In the genomic region with DNA sequence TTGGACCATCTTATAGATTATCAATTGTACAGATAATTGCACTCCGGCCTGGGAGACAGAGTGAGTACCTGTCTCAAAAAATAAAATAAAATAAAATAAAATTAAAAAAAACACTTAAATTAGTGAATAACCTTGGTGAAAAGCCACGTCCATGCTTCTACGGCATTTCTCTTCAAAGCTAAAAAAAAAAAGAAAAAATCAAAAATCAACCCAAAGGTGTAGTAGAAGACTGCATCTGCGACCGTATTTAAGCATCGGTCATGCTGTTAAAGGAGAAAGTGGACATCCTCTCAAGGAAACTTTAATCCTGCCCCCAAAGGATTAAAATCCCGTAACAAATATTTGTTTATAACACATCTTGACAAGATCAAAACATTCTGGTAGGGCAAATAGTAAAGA, we compare ENCODE assay signal across 8 cellular contexts. TPM values are rescaled to one million over a fixed set of nuclear protein-coding genes. Genes with fewer than 3 reads are reported as not detected.
DNase-seq lines count a peak whose midpoint lies in the region; ATAC-seq, FAIRE-seq and TF ChIP-seq lines count a peak whose summit lies in the region.

No MANE protein-coding gene starts in this region.

- no peaks in the 10 kb centered on the region for H3K9me3 Mint-ChIP-seq in activated CD8-positive, alpha-beta memory T cell treated with anti-CD3 and anti-CD28 coated beads, Interleukin-2, amount 10 ng/mL, durations not matched to agents 7 days and 5 days (ENCODE audit: low read depth)

- H3K9me3 ChIP-seq in HepG2 (ENCODE audit: low read length) (no peaks in the 10 kb centered on the region), thymus (ENCODE audit: control insufficient read depth) (no peaks in the 10 kb centered on the region)

- peaks cover 29% of the 10 kb centered on the region for H3K36me3 Mint-ChIP-seq in activated CD8-positive, alpha-beta memory T cell treated with anti-CD3 and anti-CD28 coated beads, Interleukin-2, amount 10 ng/mL, durations not matched to agents 7 days and 5 days

- H3K4me2 ChIP-seq in HepG2 (ENCODE audit: low read depth, low read length) = peak overlapping the region; percentile 94

- H3K27me3 ChIP-seq in HepG2 (ENCODE audit: control insufficient read depth in 1 of 2, insufficient read depth in 2 of 2, low read length in 2 of 2) (no peaks in the 10 kb centered on the region; a peak in 1 of 5 replicates), thymus (ENCODE audit: control insufficient read depth, insufficient read depth) (no peaks in the 10 kb centered on the region)

- WGBS in HepG2 (ENCODE audit: low lambda C conversion rate) = 57% methylated on average over 7 of the region's 7 CpGs
- 47% methylated on average over 7 of the region's 7 CpGs for WGBS in thymus

- peak overlapping the region; percentile 97 for H3K4me3 Mint-ChIP-seq in activated CD8-positive, alpha-beta memory T cell treated with anti-CD3 and anti-CD28 coated beads, Interleukin-2, amount 10 ng/mL, durations not matched to agents 7 days and 5 days

- TF ChIP-seq EP300 in HepG2 (IDR thresholded peaks at IDR 0.05; ENCODE audit: low read depth in 2 of 2, low read length in 2 of 2) = no peak
- TF ChIP-seq EP300 in HepG2 (CRISPR knock-in tag; IDR thresholded peaks at IDR 0.05; ENCODE audit: borderline replicate concordance) = no peak

- peaks cover 17% of the 10 kb centered on the region; the same call in 1 of the 2 replicates for H4K20me1 ChIP-seq in HepG2 (ENCODE audit: insufficient read depth, low read length)

- TF ChIP-seq RAD21 in HepG2 (CRISPR knock-in tag; IDR thresholded peaks at IDR 0.05) = no peak

- H3K4me1 Mint-ChIP-seq in activated CD8-positive, alpha-beta memory T cell treated with anti-CD3 and anti-CD28 coated beads, Interleukin-2, amount 10 ng/mL, durations not matched to agents 7 days and 5 days = peaks cover 39% of the 10 kb centered on the region

- no peak for FAIRE-seq in HepG2 (lab: Jason Lieb, UNC)

- no peak for TF ChIP-seq POLR2A in HepG2 (IDR thresholded peaks at IDR 0.05; ENCODE audit: insufficient read depth in 1 of 2, low read depth in 2 of 2, low read length in 2 of 2)

- in situ Hi-C loops in HepG2 (cut with HindIII; ENCODE audit: extremely low pct_ligation_motif_present, low pct_unique_long_range_greater_than_20kb) = no loop called here

- no TSS peak for BruUV-seq in HepG2 (replicated peaks; lab: Mats Ljungman, UMichigan)

- intact Hi-C loops in HepG2 (cut with micrococcal nuclease; ENCODE audit: unreplicated experiment) = loop anchor here (10.0 kb wide), 1 partner anchor 507 kb away; no protein-coding TSS in a partner anchor

- CTCF ChIA-PET in activated CD8-positive, alpha-beta memory T cell treated with anti-CD3 and anti-CD28 coated beads, Interleukin-2, amount 10 ng/mL, durations not matched to agents 7 days and 5 days (lab: Charles Lee) = interaction anchor here (1.0 to 5.4 kb wide), 6 partner anchors 14 to 149 kb away, joined by 3 to 37 read pairs (median 6); a partner anchor contains a TSS
- CTCF ChIA-PET in HepG2 (lab: Yijun Ruan, JAX; ENCODE audit: low intra/inter-chr PET ratio, low total read pairs) = no interaction called here

- no peak for DNase-seq in activated CD8-positive, alpha-beta memory T cell treated with anti-CD3 and anti-CD28 coated beads, Interleukin-2, amount 10 ng/mL, durations not matched to agents 7 days and 5 days
- no peak for DNase-seq in activated CD8-positive, alpha-beta memory T cell treated with anti-CD3 and anti-CD28 coated beads for 24 hours
- DNase-seq in HepG2 (ENCODE audit: low spot score) (no peak), NOMO-1 treated with DMSO at 0.1 percent for 48 hours (lab: John Stamatoyannopoulos, UW; ENCODE audit: unreplicated experiment) (no peak), dedifferentiated amniotic fluid mesenchymal stem cell (ENCODE audit: extremely low spot score) (no peak), NAMALWA (ENCODE audit: low spot score) (no peak)

- ATAC-seq in activated CD8-positive, alpha-beta memory T cell treated with anti-CD3 and anti-CD28 coated beads, Interleukin-2, amount 10 ng/mL, durations not matched to agents 7 days and 5 days = no peak
- ATAC-seq in HepG2 = no peak

- H3K27ac ChIP-seq in angular gyrus (ENCODE audit: low read depth, low read length) = peak overlapping the region; percentile 98
- H3K27ac ChIP-seq in HepG2 (ENCODE audit: extremely low read length, insufficient read depth, low read length) = peak overlapping the region; percentile 98
- peak overlapping the region; percentile 99 for H3K27ac ChIP-seq in thymus (ENCODE audit: low read depth)

- peak overlapping the region; percentile 85 for H3K9ac ChIP-seq in HepG2 (ENCODE audit: insufficient read depth, low read depth, low read length)

- peak overlapping the region; percentile 55 to 73 (median 69) for H3K4me3 ChIP-seq in HepG2 (replicated peaks in 1 of 3; ENCODE audit: insufficient read depth in 1 of 3, low read depth in 2 of 3, low read length in 3 of 3)
- H3K4me3 ChIP-seq in thymus (ENCODE audit: low read length) = peak overlapping the region; percentile 89

- no peak overlapping the region for H2AFZ ChIP-seq in HepG2 (ENCODE audit: low read length)

- H3K27me3 Mint-ChIP-seq in activated CD8-positive, alpha-beta memory T cell treated with anti-CD3 and anti-CD28 coated beads, Interleukin-2, amount 10 ng/mL, durations not matched to agents 7 days and 5 days = no peaks in the 10 kb centered on the region

- peaks cover 4 to 6% of the 10 kb centered on the region in 2 experiments; a peak in 3 of 5 replicates for H3K36me3 ChIP-seq in HepG2 (replicated peaks in 1 of 2; ENCODE audit: control insufficient read depth in 1 of 2, insufficient read depth in 2 of 2, low read length in 2 of 2)
- H3K36me3 ChIP-seq in thymus (ENCODE audit: control insufficient read depth, insufficient read depth) = peaks cover 8% of the 10 kb centered on the region

- H3K4me1 ChIP-seq in HepG2 (ENCODE audit: insufficient read depth, low read length) (peaks cover 38% of the 10 kb centered on the region), thymus (ENCODE audit: control insufficient read depth, insufficient read depth, low read length) (peaks cover 11% of the 10 kb centered on the region)

- peak overlapping the region; percentile 96 for H3K27ac Mint-ChIP-seq in activated CD8-positive, alpha-beta memory T cell treated with anti-CD3 and anti-CD28 coated beads, Interleukin-2, amount 10 ng/mL, durations not matched to agents 7 days and 5 days

- TF ChIP-seq CTCF in HepG2 (CRISPR knock-in tag; IDR thresholded peaks at IDR 0.05) = no peak

- peaks cover 32% of the 10 kb centered on the region for H3K79me2 ChIP-seq in HepG2 (ENCODE audit: insufficient read depth, low read length)

- POLR2A ChIA-PET in HepG2 (lab: Yijun Ruan, JAX) = interaction anchor here (0.8 to 1.4 kb wide), 9 partner anchors 9 to 579 kb away, joined by 3 to 7 read pairs (median 3); a partner anchor contains a TSS

TF ChIP-seq in HepG2, 621 proteins besides CTCF, POLR2A, EP300 and RAD21:
- TF ChIP-seq ZBTB8A (CRISPR knock-in tag; IDR thresholded peaks at IDR 0.05; ENCODE audit: borderline replicate concordance, low read depth) (0 out of 2 replicates have a peak, but pooled peaks have one; percentile 21), ASH2L (IDR thresholded peaks at IDR 0.05; ENCODE audit: insufficient read length, low read depth, low read length) (peak; percentile 15), SALL2 (CRISPR knock-in tag; IDR thresholded peaks at IDR 0.05) (no peak)

RNA-seq across cellular contexts. Expression of a gene that starts 0.3 kb away (rescaled TPM):
- 10 to 100 TPM; 62.1 to 72.9 TPM for total RNA-seq in activated CD8-positive, alpha-beta memory T cell treated with anti-CD3 and anti-CD28 coated beads, Interleukin-2, amount 10 ng/mL, durations not matched to agents 7 days and 5 days
- 33.6 and 44.8 TPM in 2 replicates for total RNA-seq in HepG2 (2016; rRNA removed; fragmentation: Illumina TruSeq; extraction: Trizol)
- 26.6 and 29.1 TPM in 2 replicates for total RNA-seq in HepG2 (2016; cell fraction: cytosol; rRNA removed; fragmentation: Illumina TruSeq; extraction: Trizol; ENCODE audit: low read depth)
- total RNA-seq in HepG2 (2016; cell fraction: insoluble cytoplasmic fraction; rRNA removed; fragmentation: Illumina TruSeq; extraction: Trizol) = 38.1 and 50.2 TPM in 2 replicates
- 35.2 and 40.9 TPM in 2 replicates for total RNA-seq in HepG2 (2016; cell fraction: membrane; rRNA removed; fragmentation: Illumina TruSeq; extraction: Trizol)
- 14.5 and 18.4 TPM in 2 replicates for total RNA-seq in HepG2 (2016; cell fraction: nucleus; rRNA removed; fragmentation: Illumina TruSeq; extraction: Trizol)
- polyA plus RNA-seq in HepG2 (2011; rRNA removed) (11.0 and 14.6 TPM in 2 replicates), thymus (39.8 TPM)
- 11.9 and 14.5 TPM in 2 replicates for polyA plus RNA-seq in HepG2 (2011; cell fraction: cytosol; rRNA removed)
- polyA plus RNA-seq in HepG2 (2011; cell fraction: nucleus; rRNA removed) = 8.4 and 10.3 TPM in 2 replicates
- polyA plus RNA-seq in HepG2 (2012) = 15.0 and 21.5 TPM in 2 replicates
- 8.5 and 9.4 TPM in 2 replicates for polyA plus RNA-seq in HepG2 (2016; cell fraction: cytosol; fragmentation: Illumina TruSeq; extraction: Trizol; ENCODE audit: low read depth)
- polyA plus RNA-seq in HepG2 (2016; cell fraction: insoluble cytoplasmic fraction; fragmentation: Illumina TruSeq; extraction: Trizol; ENCODE audit: low read depth) = 38.7 and 40.4 TPM in 2 replicates
- 14.3 and 18.4 TPM in 2 replicates for polyA plus RNA-seq in HepG2 (2016; cell fraction: membrane; fragmentation: Illumina TruSeq; extraction: Trizol; ENCODE audit: low read depth)
- 20.7 and 21.5 TPM in 2 replicates for polyA plus RNA-seq in HepG2 (2016; cell fraction: nucleus; fragmentation: Illumina TruSeq; extraction: Trizol; ENCODE audit: insufficient read depth, low read depth)
- polyA minus RNA-seq in HepG2 (2011; rRNA and poly(A)+ RNA removed; ENCODE audit: low replicate concordance) = 40.1 and 42.9 TPM in 2 replicates
- polyA minus RNA-seq in HepG2 (2011; cell fraction: cytosol; rRNA and poly(A)+ RNA removed) = 30.0 and 36.7 TPM in 2 replicates
- polyA minus RNA-seq in HepG2 (2011; cell fraction: nucleus; rRNA and poly(A)+ RNA removed) = 16.7 and 21.9 TPM in 2 replicates
